Comparison of ENCODE assay signal across 9 cellular contexts in the genomic region with DNA sequence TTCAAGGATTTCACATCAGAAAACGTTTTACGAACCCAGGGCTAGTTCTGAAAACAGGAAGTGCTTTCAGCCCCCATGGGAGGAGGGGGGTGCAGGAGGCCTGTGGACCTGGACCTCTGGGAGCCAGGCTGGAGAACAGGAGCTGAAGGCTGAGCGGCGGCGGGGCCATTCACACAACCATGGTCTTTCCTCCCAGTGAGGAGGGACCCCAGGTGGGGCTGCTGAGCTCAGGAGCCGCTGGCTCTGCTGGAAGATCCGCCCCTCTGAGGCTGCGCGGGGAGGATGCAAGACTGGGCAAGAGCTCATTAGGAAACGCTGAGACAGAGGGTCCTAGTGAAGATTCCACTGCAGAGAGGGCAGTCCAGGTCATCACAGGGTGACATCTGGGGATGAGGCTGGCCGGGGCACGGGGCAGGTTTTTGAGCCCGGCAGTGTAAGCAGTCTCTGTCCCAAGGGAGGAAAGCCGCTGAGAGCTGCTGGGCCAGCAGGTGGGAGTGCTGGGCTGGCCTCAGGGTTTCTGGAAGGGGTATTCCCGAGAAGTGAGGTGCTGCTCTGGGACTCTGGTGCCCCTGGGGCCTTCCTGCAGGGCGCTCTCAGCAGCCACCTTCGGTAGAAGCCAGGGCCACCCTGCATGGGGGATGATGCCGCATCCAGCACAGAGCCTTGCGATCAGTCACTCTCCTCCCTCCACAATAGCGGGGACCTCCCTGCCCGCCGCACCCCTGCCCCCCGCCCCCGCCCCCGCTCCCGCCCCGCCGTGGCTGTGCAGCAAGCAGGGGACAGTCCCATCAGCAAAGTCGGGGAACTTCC. TPM values are rescaled to one million over a fixed set of nuclear protein-coding genes. Genes with fewer than 3 reads are reported as not detected.
DNase-seq lines count a peak whose midpoint lies in the region; ATAC-seq, FAIRE-seq and TF ChIP-seq lines count a peak whose summit lies in the region.
"Had no signal": no experiment of that assay in that cellular context is flagged by ENCODE, and none has a peak within 500 bp of the region (broad histone marks: within the 10 kb centered on the region; RNA-seq: fewer than 3 reads in every experiment).

No MANE protein-coding gene starts in this region.

- H3K27me3 Mint-ChIP-seq in naive thymus-derived CD4-positive, alpha-beta T cell: no peaks in the 10 kb centered on the region

- peaks cover 13 to 42% (median 33%) of the 10 kb centered on the region in 5 donors for H3K36me3 Mint-ChIP-seq in naive thymus-derived CD4-positive, alpha-beta T cell

- peaks cover 3% of the 10 kb centered on the region for H3K27me3 ChIP-seq in ectodermal cell (ENCODE audit: control insufficient read depth, insufficient read depth, low read length, poor library complexity, severe bottlenecking)
- H3K27me3 ChIP-seq in naive thymus-derived CD4-positive, alpha-beta T cell (ENCODE audit: control insufficient read depth in 2 of 2, insufficient read depth in 2 of 2, low read length in 2 of 2): no peaks in the 10 kb centered on the region

- POLR2A ChIA-PET in naive thymus-derived CD4-positive, alpha-beta T cell (lab: Charles Lee): interaction anchor here (0.7 to 7.7 kb wide), 10 partner anchors 9 to 694 kb away, joined by 3 to 82 read pairs (median 7); partner anchors contain the start of genes MX1 and MX2

- CTCF ChIA-PET in naive thymus-derived CD4-positive, alpha-beta T cell (lab: Charles Lee): interaction anchor here (0.7 to 2.5 kb wide), 6 partner anchors 8 to 683 kb away, joined by 3 to 9 read pairs (median 4); partner anchors contain the start of gene MX1

- peak; percentile 29 for ATAC-seq in HG02973 (IDR thresholded peaks at IDR 0.05; ENCODE audit: unreplicated experiment)
- peak; percentile 68 for ATAC-seq in naive thymus-derived CD4-positive, alpha-beta T cell
- ATAC-seq: left colon had no signal

- intact Hi-C loops in naive thymus-derived CD4-positive, alpha-beta T cell (cut with micrococcal nuclease): loop anchor here (1.0 to 10.0 kb wide), 5 partner anchors 8 to 645 kb away; partner anchors contain the start of genes MX1 (in 1 of the 2), PRDM15 (in 1 of the 2) and ZBTB21 (in 1 of the 2)

- no peak; the same call in 1 of the 2 replicates for TF ChIP-seq POLR2A in GM12891 (IDR thresholded peaks at IDR 0.05; ENCODE audit: low read depth, low read length)

- FAIRE-seq in GM12891 (lab: Jason Lieb, UNC): no peak

- H3K36me3 ChIP-seq in ectodermal cell (ENCODE audit: control insufficient read depth, insufficient read depth, low read length): no peaks in the 10 kb centered on the region
- peaks cover 0 to 32% (median 0%) of the 10 kb centered on the region in 3 experiments for H3K36me3 ChIP-seq in naive thymus-derived CD4-positive, alpha-beta T cell (ENCODE audit: control insufficient read depth in 2 of 3, insufficient read depth in 3 of 3, low read length in 3 of 3)

- peak overlapping the region; percentile 83 to 99 (median 89) for H3K4me3 Mint-ChIP-seq in naive thymus-derived CD4-positive, alpha-beta T cell

- peak overlapping the region; percentile 1 for H3K4me3 ChIP-seq in ectodermal cell (ENCODE audit: insufficient read depth, low read depth, low read length)
- peak overlapping the region; percentile 77 for H3K4me3 ChIP-seq in naive thymus-derived CD4-positive, alpha-beta T cell (ENCODE audit: low read length)

- H3K9me3 Mint-ChIP-seq in naive thymus-derived CD4-positive, alpha-beta T cell: no peaks in the 10 kb centered on the region

- H3K9me3 ChIP-seq in ectodermal cell (ENCODE audit: control insufficient read depth, low read length): no peaks in the 10 kb centered on the region
- no peaks in the 10 kb centered on the region for H3K9me3 ChIP-seq in naive thymus-derived CD4-positive, alpha-beta T cell (ENCODE audit: control insufficient read depth in 2 of 3, low read length in 3 of 3)

- H3K27ac Mint-ChIP-seq in naive thymus-derived CD4-positive, alpha-beta T cell: peak overlapping the region; percentile 85 to 100 (median 97)

- no peak overlapping the region for H3K27ac ChIP-seq in ectodermal cell (ENCODE audit: insufficient read depth, low read depth, low read length, poor library complexity, severe bottlenecking)
- peak overlapping the region; percentile 88 for H3K27ac ChIP-seq in naive thymus-derived CD4-positive, alpha-beta T cell (ENCODE audit: low read depth, low read length)

- 25% methylated on average over 29 of the region's 29 CpGs for WGBS in ectodermal cell, 2 experiments

- no peaks in the 10 kb centered on the region for H3K4me1 ChIP-seq in ectodermal cell (ENCODE audit: control insufficient read depth, insufficient read depth, low read length)
- H3K4me1 ChIP-seq in naive thymus-derived CD4-positive, alpha-beta T cell (ENCODE audit: control insufficient read depth in 2 of 2, insufficient read depth in 2 of 2, low read length in 2 of 2): peaks cover 32 to 53% of the 10 kb centered on the region in 2 donors

- DNase-seq in GM12891 (ENCODE audit: insufficient read length, low spot score): peak; percentile 42
- DNase-seq in T-helper 22 cell (ENCODE audit: low read depth): peak; percentile 15
- peak in 8 of 9 donors; percentile 26 to 49 (median 36) for DNase-seq in naive thymus-derived CD4-positive, alpha-beta T cell
- no peak for DNase-seq in cerebellar nuclear complex (lab: John Stamatoyannopoulos, UW)
- DNase-seq in SHP77 (lab: John Stamatoyannopoulos, UW): no peak
- no peak for DNase-seq in amniotic stem cell (lab: John Stamatoyannopoulos, UW)

- H3K4me1 Mint-ChIP-seq in naive thymus-derived CD4-positive, alpha-beta T cell: peaks cover 46 to 96% (median 87%) of the 10 kb centered on the region in 7 donors

TF ChIP-seq in GM12891, 5 proteins besides CTCF, POLR2A, EP300 and RAD21:
- 0 out of 2 replicates have a peak, but pooled peaks have one; percentile 22 for TF ChIP-seq POU2F2 (IDR thresholded peaks at IDR 0.05; ENCODE audit: low read depth, low read length)
- no peak for TF ChIP-seq PAX5 (IDR thresholded peaks at IDR 0.05; ENCODE audit: insufficient read depth, low read length, severe bottlenecking)
- peak; percentile 67; the same call in 1 of the 2 replicates for TF ChIP-seq POLR2AphosphoS5 (IDR thresholded peaks at IDR 0.05; ENCODE audit: low read depth, low read length)
- peak; percentile 97 for TF ChIP-seq SPI1 (IDR thresholded peaks at IDR 0.05; ENCODE audit: low read depth, low read length)
- TF ChIP-seq TAF1 (IDR thresholded peaks at IDR 0.05; ENCODE audit: low read depth, low read length): 0 out of 2 replicates have a peak, but pooled peaks have one; percentile 29

RNA-seq across cellular contexts. Expression of gene MX2, which starts 7.5 kb away (rescaled TPM):
- polyA plus RNA-seq in GM12891 (2012; ENCODE audit: low read depth, missing spikeins): 53.3 TPM
- polyA plus RNA-seq in ectodermal cell (2013, experiment 1 of 4): 3.1 TPM
- 1.6 TPM for polyA plus RNA-seq in ectodermal cell (2013, experiment 2 of 4)
- 1.7 TPM for polyA plus RNA-seq in ectodermal cell (2013, experiment 3 of 4)
- polyA plus RNA-seq in ectodermal cell (2013, experiment 4 of 4): 1.2 TPM
- 100 to 1,000 TPM in 3 of 5 experiments, 10 to 100 TPM in 2; 84.8 to 116 (median 100) TPM for total RNA-seq in naive thymus-derived CD4-positive, alpha-beta T cell
- polyA plus RNA-seq in naive thymus-derived CD4-positive, alpha-beta T cell: 10 to 100 TPM; 46.7 to 49.5 TPM

RNA-seq across cellular contexts. Expression of gene FAM3B, which starts 52.7 kb away (rescaled TPM):
- polyA plus RNA-seq in GM12891 (2012; ENCODE audit: low read depth, missing spikeins): not detected
- polyA plus RNA-seq in ectodermal cell (2013, experiment 1 of 4): not detected
- polyA plus RNA-seq in ectodermal cell (2013, experiment 2 of 4): not detected
- not detected for polyA plus RNA-seq in ectodermal cell (2013, experiment 3 of 4)
- not detected for polyA plus RNA-seq in ectodermal cell (2013, experiment 4 of 4)
- total RNA-seq in naive thymus-derived CD4-positive, alpha-beta T cell: not detected
- not detected for polyA plus RNA-seq in naive thymus-derived CD4-positive, alpha-beta T cell

RNA-seq across cellular contexts. Expression of gene MX1, which starts 56.7 kb away (rescaled TPM):
- polyA plus RNA-seq in GM12891 (2012; ENCODE audit: low read depth, missing spikeins): 263 TPM
- polyA plus RNA-seq in ectodermal cell (2013, experiment 1 of 4): 1.4 TPM
- 2.1 TPM for polyA plus RNA-seq in ectodermal cell (2013, experiment 2 of 4)
- polyA plus RNA-seq in ectodermal cell (2013, experiment 3 of 4): 0.64 TPM
- polyA plus RNA-seq in ectodermal cell (2013, experiment 4 of 4): 1.3 TPM
- total RNA-seq in naive thymus-derived CD4-positive, alpha-beta T cell: 100 to 1,000 TPM in 1 of 5 experiments, 10 to 100 TPM in 4; 67.6 to 384 (median 74.5) TPM
- polyA plus RNA-seq in naive thymus-derived CD4-positive, alpha-beta T cell: 10 to 100 TPM; 50.2 to 79.8 TPM

Comparison
In these comparisons a context has a peak if more than half of its experiments do, and no peak if none do; other contexts are left out.
1. DNase-seq: peak in GM12891 (single experiment), T-helper 22 cell (single experiment) and naive thymus-derived CD4-positive, alpha-beta T cell (8 of 9); none in cerebellar nuclear complex (0 of 2), SHP77 (0 of 2) and amniotic stem cell (single experiment).